ENCODE assay signal across 12 cellular contexts in genomic region chr5:123696948-123697347, GRCh38.
DNase-seq lines count a peak whose midpoint lies in the region; ATAC-seq, FAIRE-seq and TF ChIP-seq lines count a peak whose summit lies in the region.
"Had no signal": no experiment of that assay in that cellular context is flagged by ENCODE, and none has a peak within 500 bp of the region (broad histone marks: within the 10 kb centered on the region; RNA-seq: fewer than 3 reads in every experiment).

No MANE protein-coding gene starts in this region.

- in situ Hi-C loops in GM23248 (cut with MboI): no loop called here

- H3K27me3 ChIP-seq in GM23248 (replicated peaks; ENCODE audit: insufficient read depth): no peaks in the 10 kb centered on the region
- H3K27me3 ChIP-seq: spleen had no signal

- no peak overlapping the region for H3K4me3 Mint-ChIP-seq in activated T-helper 1 cell treated with anti-CD3 and anti-CD28 coated beads, Interleukin-12 subunit alpha, Interleukin-12 subunit beta, Interleukin-2, Interleukin-4 antibody, amounts not matched to agents 30 ng/mL and 10 ng/mL and 1 ng/mL, durations not matched to agents 14 hours and 24 hours and 36 hours
- H3K4me3 Mint-ChIP-seq: activated naive CD4-positive, alpha-beta T cell treated with anti-CD3 and anti-CD28 coated beads, Interleukin-2, amount 50 U/mL, for 24 hours had no signal

- peak overlapping the region; percentile 39 for H3K9ac ChIP-seq in GM23248

- no peaks in the 10 kb centered on the region for H3K79me2 ChIP-seq in GM23248 (ENCODE audit: insufficient read depth)

- no peaks in the 10 kb centered on the region for H3K36me3 Mint-ChIP-seq in activated T-helper 1 cell treated with anti-CD3 and anti-CD28 coated beads, Interleukin-12 subunit alpha, Interleukin-12 subunit beta, Interleukin-2, Interleukin-4 antibody, amounts not matched to agents 30 ng/mL and 10 ng/mL and 1 ng/mL, durations not matched to agents 14 hours and 24 hours and 36 hours (ENCODE audit: low read depth)
- H3K36me3 Mint-ChIP-seq: activated naive CD4-positive, alpha-beta T cell treated with anti-CD3 and anti-CD28 coated beads, Interleukin-2, amount 50 U/mL, for 24 hours had no signal

- peak; percentile 21 for ATAC-seq in sciatic nerve

- no peaks in the 10 kb centered on the region for H3K36me3 ChIP-seq in GM23248 (ENCODE audit: low read depth)
- H3K36me3 ChIP-seq: spleen had no signal

- H4K20me1 ChIP-seq in GM23248 (ENCODE audit: insufficient read depth): no peaks in the 10 kb centered on the region

- no peaks in the 10 kb centered on the region for H3K9me3 Mint-ChIP-seq in activated T-helper 1 cell treated with anti-CD3 and anti-CD28 coated beads, Interleukin-12 subunit alpha, Interleukin-12 subunit beta, Interleukin-2, Interleukin-4 antibody, amounts not matched to agents 30 ng/mL and 10 ng/mL and 1 ng/mL, durations not matched to agents 14 hours and 24 hours and 36 hours
- H3K9me3 Mint-ChIP-seq: activated naive CD4-positive, alpha-beta T cell treated with anti-CD3 and anti-CD28 coated beads, Interleukin-2, amount 50 U/mL, for 24 hours had no signal

- intact Hi-C loops in sciatic nerve (cut with DNase I): no loop called here
- intact Hi-C loops in activated T-helper 1 cell treated with anti-CD3 and anti-CD28 coated beads, Interleukin-12 subunit alpha, Interleukin-12 subunit beta, Interleukin-2, Interleukin-4 antibody, amounts not matched to agents 30 ng/mL and 10 ng/mL and 1 ng/mL, durations not matched to agents 14 hours and 24 hours and 36 hours (cut with micrococcal nuclease): no loop called here

- FAIRE-seq in GM12891 (lab: Jason Lieb, UNC): no peak
- FAIRE-seq: TTC549 had no signal

- no peaks in the 10 kb centered on the region for H3K9me2 ChIP-seq in GM23248 (ENCODE audit: insufficient read depth)

- H3K27ac Mint-ChIP-seq in activated T-helper 1 cell treated with anti-CD3 and anti-CD28 coated beads, Interleukin-12 subunit alpha, Interleukin-12 subunit beta, Interleukin-2, Interleukin-4 antibody, amounts not matched to agents 30 ng/mL and 10 ng/mL and 1 ng/mL, durations not matched to agents 14 hours and 24 hours and 36 hours: no peak overlapping the region
- H3K27ac Mint-ChIP-seq: activated naive CD4-positive, alpha-beta T cell treated with anti-CD3 and anti-CD28 coated beads, Interleukin-2, amount 50 U/mL, for 24 hours had no signal

- peak overlapping the region; percentile 65 for H3K4me2 ChIP-seq in GM23248 (ENCODE audit: unreplicated experiment)

- H3K9me3 ChIP-seq in GM23248 (ENCODE audit: low read depth): no peaks in the 10 kb centered on the region

- peak overlapping the region; percentile 43 for H3K4me3 ChIP-seq in GM23248
- H3K4me3 ChIP-seq: spleen had no signal

- 3 to 5% methylated on average over 4 of the region's 4 CpGs for WGBS in GM23248 (ENCODE audit: low coverage in 1 of 2, low lambda C conversion rate in 2 of 2, missing lambda C conversion rate in 2 of 2), 2 experiments

- no peaks in the 10 kb centered on the region for H3K4me1 Mint-ChIP-seq in activated T-helper 1 cell treated with anti-CD3 and anti-CD28 coated beads, Interleukin-12 subunit alpha, Interleukin-12 subunit beta, Interleukin-2, Interleukin-4 antibody, amounts not matched to agents 30 ng/mL and 10 ng/mL and 1 ng/mL, durations not matched to agents 14 hours and 24 hours and 36 hours (ENCODE audit: low read depth)
- H3K4me1 Mint-ChIP-seq: activated naive CD4-positive, alpha-beta T cell treated with anti-CD3 and anti-CD28 coated beads, Interleukin-2, amount 50 U/mL, for 24 hours had no signal

- H2AFZ ChIP-seq in GM23248: peak overlapping the region; percentile 54

- no peaks in the 10 kb centered on the region for H3K27me3 Mint-ChIP-seq in activated T-helper 1 cell treated with anti-CD3 and anti-CD28 coated beads, Interleukin-12 subunit alpha, Interleukin-12 subunit beta, Interleukin-2, Interleukin-4 antibody, amounts not matched to agents 30 ng/mL and 10 ng/mL and 1 ng/mL, durations not matched to agents 14 hours and 24 hours and 36 hours (ENCODE audit: insufficient read depth)
- H3K27me3 Mint-ChIP-seq: activated naive CD4-positive, alpha-beta T cell treated with anti-CD3 and anti-CD28 coated beads, Interleukin-2, amount 50 U/mL, for 24 hours had no signal

- no peak for TF ChIP-seq POLR2A in GM12891 (IDR thresholded peaks at IDR 0.05; ENCODE audit: low read depth, low read length)

- peaks cover 34% of the 10 kb centered on the region for H3F3A ChIP-seq in GM23248 (ENCODE audit: insufficient read depth)

- DNase-seq in GM23248 (peak; percentile 80), cerebellar nuclear complex (lab: John Stamatoyannopoulos, UW) (peak; percentile 95 to 96), hippocampal formation (lab: John Stamatoyannopoulos, UW) (peak; percentile 82 to 88), sciatic nerve (ENCODE audit: low spot score) (no peak), SIG-M5 treated with dmso at 0.1 percent for 504 hours (lab: John Stamatoyannopoulos, UW; ENCODE audit: unreplicated experiment) (no peak), GM12891 (ENCODE audit: insufficient read length, low spot score) (no peak), NCI-H2227 treated with DMSO at 0.1 percent for 48 hours (lab: John Stamatoyannopoulos, UW) (no peak)
- DNase-seq in activated T-helper 1 cell treated with anti-CD3 and anti-CD28 coated beads, Interleukin-12 subunit alpha, Interleukin-12 subunit beta, Interleukin-2, Interleukin-4 antibody, amounts not matched to agents 30 ng/mL and 10 ng/mL and 1 ng/mL, durations not matched to agents 14 hours and 24 hours and 36 hours (ENCODE audit: low spot score): no peak
- DNase-seq: NCI-H510A treated with DMSO at 0.1 percent for 48 hours, spleen had no signal

- peak overlapping the region; percentile 57 for H3K27ac ChIP-seq in GM23248
- H3K27ac ChIP-seq: spleen had no signal

- H3K4me1 ChIP-seq in GM23248 (ENCODE audit: insufficient read depth): peaks cover 39% of the 10 kb centered on the region
- H3K4me1 ChIP-seq: spleen had no signal

TF ChIP-seq in GM12891, 5 proteins besides CTCF, POLR2A, EP300 and RAD21:
- no peak for TF ChIP-seq POLR2AphosphoS5 (IDR thresholded peaks at IDR 0.05; ENCODE audit: low read depth, low read length)

Comparison
In these comparisons a context has a peak if more than half of its experiments do, and no peak if none do; other contexts are left out.
1. DNase-seq: peak in GM23248 (single experiment), cerebellar nuclear complex (2 of 2) and hippocampal formation (2 of 2); none in sciatic nerve (single experiment), activated T-helper 1 cell treated with anti-CD3 and anti-CD28 coated beads, Interleukin-12 subunit alpha, Interleukin-12 subunit beta, Interleukin-2, Interleukin-4 antibody, amounts not matched to agents 30 ng/mL and 10 ng/mL and 1 ng/mL, durations not matched to agents 14 hours and 24 hours and 36 hours (single experiment), SIG-M5 treated with dmso at 0.1 percent for 504 hours (single experiment), GM12891 (single experiment) and NCI-H2227 treated with DMSO at 0.1 percent for 48 hours (single experiment).